ENCODE assay signal across 1 cellular context in the genomic region with DNA sequence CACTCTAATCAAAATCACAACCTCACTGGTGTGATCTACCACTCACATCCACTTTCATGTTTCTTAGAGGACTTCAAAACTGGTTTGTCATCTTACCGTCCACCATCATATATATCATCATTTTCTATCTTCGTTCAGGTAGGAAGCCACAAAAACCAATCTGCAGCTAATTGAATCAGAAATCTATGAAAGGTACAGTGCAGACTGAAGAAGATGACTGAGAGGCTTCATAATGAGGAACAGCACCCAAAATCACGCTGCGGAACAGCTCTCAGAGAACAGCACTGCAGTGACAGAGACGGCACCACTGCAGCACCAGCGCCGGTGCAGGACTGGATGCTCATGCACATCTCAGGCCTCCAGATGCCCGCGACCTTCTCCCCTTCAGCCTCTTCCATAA.
TF ChIP-seq lines count a peak whose summit lies in the region.

No MANE protein-coding gene starts in this region.

TF ChIP-seq in GM12878, 131 proteins besides CTCF, POLR2A, EP300 and RAD21 (continued from another document and continues in another):
- TF ChIP-seq TCF12 (IDR thresholded peaks at IDR 0.05; ENCODE audit: low read depth, low read length) (no peak), CEBPB (IDR thresholded peaks at IDR 0.05; ENCODE audit: borderline replicate concordance in 1 of 2, low read depth in 2 of 2, low read length in 2 of 2) (no peak), BACH1 (IDR thresholded peaks at IDR 0.05; ENCODE audit: borderline replicate concordance) (no peak), SMAD1 (IDR thresholded peaks at IDR 0.05; ENCODE audit: low read depth, partially characterized antibody) (no peak), WRNIP1 (IDR thresholded peaks at IDR 0.05; ENCODE audit: borderline replicate concordance, low read depth, low read length) (no peak), SKIL (IDR thresholded peaks at IDR 0.05; ENCODE audit: low read depth, poor library complexity, severe bottlenecking) (no peak), PAX8 (IDR thresholded peaks at IDR 0.05) (no peak), CBFB (IDR thresholded peaks at IDR 0.05; ENCODE audit: low read depth) (no peak), EZH2 (IDR thresholded peaks at IDR 0.05; ENCODE audit: borderline replicate concordance, control insufficient read depth, low read depth, low read length) (no peak), NFYA (IDR thresholded peaks at IDR 0.05; ENCODE audit: borderline replicate concordance, low read depth, low read length) (no peak), E2F8 (IDR thresholded peaks at IDR 0.05; ENCODE audit: low read depth, partially characterized antibody) (no peak), SREBF2 (IDR thresholded peaks at IDR 0.05; ENCODE audit: low read length) (no peak), CREM (IDR thresholded peaks at IDR 0.05; ENCODE audit: low read depth) (0 out of 2 replicates have a peak, but pooled peaks have one; percentile 16), EED (IDR thresholded peaks at IDR 0.05; ENCODE audit: low read depth) (no peak), SUZ12 (IDR thresholded peaks at IDR 0.05; ENCODE audit: unreplicated experiment) (no peak), KLF5 (IDR thresholded peaks at IDR 0.05; ENCODE audit: partially characterized antibody) (no peak), MAX (IDR thresholded peaks at IDR 0.05; ENCODE audit: low read depth, low read length) (no peak), IKZF2 (IDR thresholded peaks at IDR 0.05) (0 out of 4 replicates have a peak, but pooled peaks of 1 of the 2 experiments have one; percentile 41), POLR2AphosphoS2 (IDR thresholded peaks at IDR 0.05; ENCODE audit: low read depth, low read length) (no peak), SP1 (IDR thresholded peaks at IDR 0.05; ENCODE audit: low read depth, low read length) (no peak), NFXL1 (IDR thresholded peaks at IDR 0.05; ENCODE audit: borderline replicate concordance) (no peak), TAF1 (IDR thresholded peaks at IDR 0.05; ENCODE audit: borderline replicate concordance, low read depth, low read length) (no peak), SIN3A (IDR thresholded peaks at IDR 0.05; ENCODE audit: low read depth, low read length) (no peak), STAT1 (conservative IDR thresholded peaks at IDR 0.05) (no peak), NR2C1 (IDR thresholded peaks at IDR 0.05) (no peak), E2F4 (IDR thresholded peaks at IDR 0.05; ENCODE audit: low read depth, low read length) (no peak), MTA2 (IDR thresholded peaks at IDR 0.05; ENCODE audit: low read depth) (0 out of 2 replicates have a peak, but pooled peaks have one; percentile 14), SUPT20H (IDR thresholded peaks at IDR 0.05; ENCODE audit: borderline replicate concordance, control insufficient read depth, low read depth, low read length) (no peak), ZNF274 (IDR thresholded peaks at IDR 0.05; ENCODE audit: insufficient read depth, insufficient read length) (no peak), KAT2A (conservative IDR thresholded peaks at IDR 0.05; ENCODE audit: control insufficient read depth, low read depth, low read length) (no peak), ETV6 (conservative IDR thresholded peaks at IDR 0.05 in 1 of 2, IDR thresholded peaks at IDR 0.05 in 1 of 2; ENCODE audit: borderline replicate concordance in 1 of 2, low read depth in 1 of 2) (no peak), PAX5 (IDR thresholded peaks at IDR 0.05; ENCODE audit: borderline replicate concordance, low read depth, low read length) (peak; percentile 98), NR2F1 (conservative IDR thresholded peaks at IDR 0.05) (no peak), HCFC1 (IDR thresholded peaks at IDR 0.05; ENCODE audit: low read length) (no peak), HDGF (IDR thresholded peaks at IDR 0.05) (no peak), SREBF1 (IDR thresholded peaks at IDR 0.05; ENCODE audit: low read length) (no peak), BHLHE40 (IDR thresholded peaks at IDR 0.05; ENCODE audit: borderline replicate concordance in 1 of 2, low read depth in 2 of 2, low read length in 1 of 2) (no peak), BCL11A (IDR thresholded peaks at IDR 0.05; ENCODE audit: low read depth, low read length) (no peak), RFX5 (IDR thresholded peaks at IDR 0.05; ENCODE audit: low read depth, low read length) (no peak), IRF4 (IDR thresholded peaks at IDR 0.05; ENCODE audit: low read depth, low read length) (0 out of 2 replicates have a peak, but pooled peaks have one; percentile 11), ZZZ3 (IDR thresholded peaks at IDR 0.05; ENCODE audit: control insufficient read depth, insufficient read length, low read depth) (no peak)
- TF ChIP-seq, protein P1, sequence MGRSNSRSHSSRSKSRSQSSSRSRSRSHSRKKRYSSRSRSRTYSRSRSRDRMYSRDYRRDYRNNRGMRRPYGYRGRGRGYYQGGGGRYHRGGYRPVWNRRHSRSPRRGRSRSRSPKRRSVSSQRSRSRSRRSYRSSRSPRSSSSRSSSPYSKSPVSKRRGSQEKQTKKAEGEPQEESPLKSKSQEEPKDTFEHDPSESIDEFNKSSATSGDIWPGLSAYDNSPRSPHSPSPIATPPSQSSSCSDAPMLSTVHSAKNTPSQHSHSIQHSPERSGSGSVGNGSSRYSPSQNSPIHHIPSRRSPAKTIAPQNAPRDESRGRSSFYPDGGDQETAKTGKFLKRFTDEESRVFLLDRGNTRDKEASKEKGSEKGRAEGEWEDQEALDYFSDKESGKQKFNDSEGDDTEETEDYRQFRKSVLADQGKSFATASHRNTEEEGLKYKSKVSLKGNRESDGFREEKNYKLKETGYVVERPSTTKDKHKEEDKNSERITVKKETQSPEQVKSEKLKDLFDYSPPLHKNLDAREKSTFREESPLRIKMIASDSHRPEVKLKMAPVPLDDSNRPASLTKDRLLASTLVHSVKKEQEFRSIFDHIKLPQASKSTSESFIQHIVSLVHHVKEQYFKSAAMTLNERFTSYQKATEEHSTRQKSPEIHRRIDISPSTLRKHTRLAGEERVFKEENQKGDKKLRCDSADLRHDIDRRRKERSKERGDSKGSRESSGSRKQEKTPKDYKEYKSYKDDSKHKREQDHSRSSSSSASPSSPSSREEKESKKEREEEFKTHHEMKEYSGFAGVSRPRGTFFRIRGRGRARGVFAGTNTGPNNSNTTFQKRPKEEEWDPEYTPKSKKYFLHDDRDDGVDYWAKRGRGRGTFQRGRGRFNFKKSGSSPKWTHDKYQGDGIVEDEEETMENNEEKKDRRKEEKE (IDR thresholded peaks at IDR 0.05) = no peak
- TF ChIP-seq, protein P2, sequence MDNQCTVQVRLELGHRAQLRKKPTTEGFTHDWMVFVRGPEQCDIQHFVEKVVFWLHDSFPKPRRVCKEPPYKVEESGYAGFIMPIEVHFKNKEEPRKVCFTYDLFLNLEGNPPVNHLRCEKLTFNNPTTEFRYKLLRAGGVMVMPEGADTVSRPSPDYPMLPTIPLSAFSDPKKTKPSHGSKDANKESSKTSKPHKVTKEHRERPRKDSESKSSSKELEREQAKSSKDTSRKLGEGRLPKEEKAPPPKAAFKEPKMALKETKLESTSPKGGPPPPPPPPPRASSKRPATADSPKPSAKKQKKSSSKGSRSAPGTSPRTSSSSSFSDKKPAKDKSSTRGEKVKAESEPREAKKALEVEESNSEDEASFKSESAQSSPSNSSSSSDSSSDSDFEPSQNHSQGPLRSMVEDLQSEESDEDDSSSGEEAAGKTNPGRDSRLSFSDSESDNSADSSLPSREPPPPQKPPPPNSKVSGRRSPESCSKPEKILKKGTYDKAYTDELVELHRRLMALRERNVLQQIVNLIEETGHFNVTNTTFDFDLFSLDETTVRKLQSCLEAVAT (IDR thresholded peaks at IDR 0.05) = no peak
- TF ChIP-seq, protein P3, sequence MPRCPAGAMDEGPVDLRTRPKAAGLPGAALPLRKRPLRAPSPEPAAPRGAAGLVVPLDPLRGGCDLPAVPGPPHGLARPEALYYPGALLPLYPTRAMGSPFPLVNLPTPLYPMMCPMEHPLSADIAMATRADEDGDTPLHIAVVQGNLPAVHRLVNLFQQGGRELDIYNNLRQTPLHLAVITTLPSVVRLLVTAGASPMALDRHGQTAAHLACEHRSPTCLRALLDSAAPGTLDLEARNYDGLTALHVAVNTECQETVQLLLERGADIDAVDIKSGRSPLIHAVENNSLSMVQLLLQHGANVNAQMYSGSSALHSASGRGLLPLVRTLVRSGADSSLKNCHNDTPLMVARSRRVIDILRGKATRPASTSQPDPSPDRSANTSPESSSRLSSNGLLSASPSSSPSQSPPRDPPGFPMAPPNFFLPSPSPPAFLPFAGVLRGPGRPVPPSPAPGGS (IDR thresholded peaks at IDR 0.05; ENCODE audit: borderline replicate concordance, insufficient read depth, low read depth, low read length, poor library complexity, severe bottlenecking) = no peak
- TF ChIP-seq, protein P4, sequence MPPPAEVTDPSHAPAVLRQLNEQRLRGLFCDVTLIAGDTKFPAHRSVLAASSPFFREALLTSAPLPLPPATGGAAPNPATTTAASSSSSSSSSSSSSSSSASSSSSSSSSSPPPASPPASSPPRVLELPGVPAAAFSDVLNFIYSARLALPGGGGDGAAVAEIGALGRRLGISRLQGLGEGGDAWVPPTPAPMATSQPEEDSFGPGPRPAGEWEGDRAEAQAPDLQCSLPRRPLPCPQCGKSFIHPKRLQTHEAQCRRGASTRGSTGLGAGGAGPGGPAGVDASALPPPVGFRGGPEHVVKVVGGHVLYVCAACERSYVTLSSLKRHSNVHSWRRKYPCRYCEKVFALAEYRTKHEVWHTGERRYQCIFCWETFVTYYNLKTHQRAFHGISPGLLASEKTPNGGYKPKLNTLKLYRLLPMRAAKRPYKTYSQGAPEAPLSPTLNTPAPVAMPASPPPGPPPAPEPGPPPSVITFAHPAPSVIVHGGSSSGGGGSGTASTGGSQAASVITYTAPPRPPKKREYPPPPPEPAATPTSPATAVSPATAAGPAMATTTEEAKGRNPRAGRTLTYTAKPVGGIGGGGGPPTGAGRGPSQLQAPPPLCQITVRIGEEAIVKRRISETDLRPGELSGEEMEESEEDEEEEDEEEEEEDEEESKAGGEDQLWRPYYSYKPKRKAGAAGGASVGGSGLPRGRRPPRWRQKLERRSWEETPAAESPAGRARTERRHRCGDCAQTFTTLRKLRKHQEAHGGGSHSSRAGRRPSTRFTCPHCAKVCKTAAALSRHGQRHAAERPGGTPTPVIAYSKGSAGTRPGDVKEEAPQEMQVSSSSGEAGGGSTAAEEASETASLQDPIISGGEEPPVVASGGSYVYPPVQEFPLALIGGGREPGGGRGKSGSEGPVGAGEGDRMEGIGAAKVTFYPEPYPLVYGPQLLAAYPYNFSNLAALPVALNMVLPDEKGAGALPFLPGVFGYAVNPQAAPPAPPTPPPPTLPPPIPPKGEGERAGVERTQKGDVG (CRISPR knock-in tag; IDR thresholded peaks at IDR 0.05) = no peak
- TF ChIP-seq, protein P5, sequence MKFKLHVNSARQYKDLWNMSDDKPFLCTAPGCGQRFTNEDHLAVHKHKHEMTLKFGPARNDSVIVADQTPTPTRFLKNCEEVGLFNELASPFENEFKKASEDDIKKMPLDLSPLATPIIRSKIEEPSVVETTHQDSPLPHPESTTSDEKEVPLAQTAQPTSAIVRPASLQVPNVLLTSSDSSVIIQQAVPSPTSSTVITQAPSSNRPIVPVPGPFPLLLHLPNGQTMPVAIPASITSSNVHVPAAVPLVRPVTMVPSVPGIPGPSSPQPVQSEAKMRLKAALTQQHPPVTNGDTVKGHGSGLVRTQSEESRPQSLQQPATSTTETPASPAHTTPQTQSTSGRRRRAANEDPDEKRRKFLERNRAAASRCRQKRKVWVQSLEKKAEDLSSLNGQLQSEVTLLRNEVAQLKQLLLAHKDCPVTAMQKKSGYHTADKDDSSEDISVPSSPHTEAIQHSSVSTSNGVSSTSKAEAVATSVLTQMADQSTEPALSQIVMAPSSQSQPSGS (IDR thresholded peaks at IDR 0.05; ENCODE audit: low read length) = peak; percentile 37; the same call in 1 of the 2 replicates
- TF ChIP-seq, protein P6, sequence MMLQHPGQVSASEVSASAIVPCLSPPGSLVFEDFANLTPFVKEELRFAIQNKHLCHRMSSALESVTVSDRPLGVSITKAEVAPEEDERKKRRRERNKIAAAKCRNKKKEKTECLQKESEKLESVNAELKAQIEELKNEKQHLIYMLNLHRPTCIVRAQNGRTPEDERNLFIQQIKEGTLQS (IDR thresholded peaks at IDR 0.05; ENCODE audit: borderline replicate concordance, extremely low read depth, low read depth, low read length) = no peak
